8 cellular contexts compared by ENCODE assay signal in genomic region chr22:50507991-50508884, GRCh38. TPM values are rescaled to one million over a fixed set of nuclear protein-coding genes. Genes with fewer than 3 reads are reported as not detected.
DNase-seq lines count a peak whose midpoint lies in the region; ATAC-seq, FAIRE-seq and TF ChIP-seq lines count a peak whose summit lies in the region.

Gene NCAPH2, plus strand, starts transcription at chr22:50508224. Its CDS starts 114 bp downstream, at chr22:50508338.

- no peaks in the 10 kb centered on the region for H3K9me3 Mint-ChIP-seq in activated B cell treated with CpG ODN at 0.5 μM for 24 hours

- in situ Hi-C loops in ACHN (cut with HindIII; ENCODE audit: low pct_ligation_motif_present, low pct_unique_long_range_greater_than_20kb, low sequenced_read_pairs), result no loop called here

- peak within 1 kb of the TSS; percentile 82 to 97 (median 93) for H3K27ac ChIP-seq in spleen

- H3K4me1 Mint-ChIP-seq in activated B cell treated with CpG ODN at 0.5 μM for 24 hours, result peaks cover 20% of the 10 kb centered on the region

- H3K27me3 ChIP-seq in spleen (replicated peaks in 1 of 7), result no peaks in the 10 kb centered on the region

- H3K4me3 Mint-ChIP-seq in activated B cell treated with CpG ODN at 0.5 μM for 24 hours, result peak within 1 kb of the TSS; percentile 94

- DNase-seq in ACHN (peak; percentile 93), NCI-H226 (peak; percentile 79), activated B cell treated with CpG ODN at 0.5 μM for 24 hours (peak; percentile 96), spleen (peak; percentile 99)
- peak; percentile 95 for DNase-seq in central memory CD4-positive, alpha-beta T cell

- FAIRE-seq in islet of Langerhans (lab: Jason Lieb, UNC), result peak; percentile 41

- CTCF ChIA-PET in activated B cell treated with CpG ODN at 0.5 μM for 24 hours (lab: Charles Lee), result interaction anchor here (0.8 to 3.7 kb wide), 6 partner anchors 10 to 113 kb away, joined by 3 to 36 read pairs (median 4); partner anchors contain the start of gene SCO2

- intact Hi-C loops in activated B cell treated with CpG ODN at 0.5 μM for 24 hours (cut with micrococcal nuclease), result loop anchor here (1.0 kb wide), 8 partner anchors 17 to 264 kb away; partner anchors contain the start of genes CHKB, SBF1, SCO2 and SYCE3
- intact Hi-C loops in spleen (cut with DNase I; ENCODE audit: low total_unique reads), result no loop called here

- H3K36me3 ChIP-seq in spleen, result peaks cover 0 to 56% (median 26%) of the 10 kb centered on the region in 6 donors

- TF ChIP-seq POLR2A in spleen (IDR thresholded peaks at IDR 0.05), result peak; percentile 24 to 64 (median 56)

- POLR2A ChIA-PET in activated B cell treated with CpG ODN at 0.5 μM for 24 hours (lab: Charles Lee), result interaction anchor here (0.6 to 5.4 kb wide), 28 partner anchors 9 to 318 kb away, joined by 3 to 175 read pairs (median 6); partner anchors contain the start of genes ARSA, CHKB, DENND6B and HDAC10

- peaks cover 22% of the 10 kb centered on the region for H3K36me3 Mint-ChIP-seq in activated B cell treated with CpG ODN at 0.5 μM for 24 hours (ENCODE audit: low read depth)

- H3K4me1 ChIP-seq in spleen, result peaks cover 18 to 60% (median 33%) of the 10 kb centered on the region in 6 donors

- ATAC-seq in GM18873 (IDR thresholded peaks at IDR 0.05; ENCODE audit: low FRiP score, unreplicated experiment), result peak; percentile 68
- ATAC-seq in HG03135 (IDR thresholded peaks at IDR 0.05; ENCODE audit: unreplicated experiment), result peak; percentile 63
- peak; percentile 74 for ATAC-seq in activated B cell treated with CpG ODN at 0.5 μM for 24 hours (ENCODE audit: low read depth)

- H3K9me3 ChIP-seq in spleen, result no peaks in the 10 kb centered on the region

- no peaks in the 10 kb centered on the region for H3K27me3 Mint-ChIP-seq in activated B cell treated with CpG ODN at 0.5 μM for 24 hours

- peak within 1 kb of the TSS; percentile 94 for H3K27ac Mint-ChIP-seq in activated B cell treated with CpG ODN at 0.5 μM for 24 hours

- TF ChIP-seq CTCF in activated B cell treated with CpG ODN at 0.5 μM for 24 hours (IDR thresholded peaks at IDR 0.05), result no peak
- peak in 3 of 11 experiments; percentile 3 to 22 (median 8) for TF ChIP-seq CTCF in spleen (IDR thresholded peaks at IDR 0.05 in 8 of 11, conservative IDR thresholded peaks at IDR 0.05 in 3 of 11)

- H3K4me3 ChIP-seq in spleen, result peak within 1 kb of the TSS; percentile 63 to 96 (median 84)

- WGBS in spleen, 5 donors, result 0 to 2% (median 1%) methylated on average over 21 to 76 of the region's 76 CpGs

RNA-seq across cellular contexts. Expression of gene NCAPH2, which starts in this region (rescaled TPM):
- total RNA-seq in activated B cell treated with CpG ODN at 0.5 μM for 24 hours (63.9 and 68.2 TPM in 2 replicates), spleen (10 to 100 TPM; 33.9 to 48.0 (median 38.1) TPM)
- polyA plus RNA-seq in spleen, result 10 to 100 TPM; 31.4 to 43.1 (median 35.0) TPM

Comparison
In these comparisons a context has a peak if more than half of its experiments do, and no peak if none do; other contexts are left out.
1. Peak in every context shown above with its lines: DNase-seq, ATAC-seq, H3K4me3 ChIP-seq and H3K27ac ChIP-seq.